ENCODE assay signal across 17 cellular contexts in genomic region chr21:46058339-46059145, GRCh38. TPM values are rescaled to one million over a fixed set of nuclear protein-coding genes. Genes with fewer than 3 reads are reported as not detected.
DNase-seq lines count a peak whose midpoint lies in the region; ATAC-seq and TF ChIP-seq lines count a peak whose summit lies in the region.
"Had no signal": no experiment of that assay in that cellular context is flagged by ENCODE, and none has a peak within 500 bp of the region (broad histone marks: within the 10 kb centered on the region; RNA-seq: fewer than 3 reads in every experiment).

No MANE protein-coding gene starts in this region.

- DNase-seq in HFFc6 (no peak), mesenchymal stem cell (no peak), stomach (peak; percentile 16), SW 1271 (lab: John Stamatoyannopoulos, UW) (no peak), MG63 (no peak)
- no peak for DNase-seq in activated CD4-positive, alpha-beta T cell treated with anti-CD3 and anti-CD28 coated beads for 1 hour
- DNase-seq: CD4-positive, alpha-beta memory T cell; hippocampal formation; NCI-H1417; NCI-H510A treated with DMSO at 0.1 percent for 48 hours; stimulated activated CD4-positive, alpha-beta T cell treated with anti-CD3 and anti-CD28 coated beads, Interleukin-4, amount 100 ng/mL, for 4 hours had no signal

- H2AFZ ChIP-seq in mesenchymal stem cell (ENCODE audit: low read depth, low read length): no peak overlapping the region

- peaks cover 39% of the 10 kb centered on the region for H3K36me3 Mint-ChIP-seq in HFFc6 (ENCODE audit: low read depth)
- H3K36me3 Mint-ChIP-seq in activated T-helper 17 cell treated with anti-CD3 and anti-CD28 coated beads, Interleukin-2, amount 50 U/mL, for 72 hours (ENCODE audit: low read depth): no peaks in the 10 kb centered on the region
- H3K36me3 Mint-ChIP-seq: brain; CD4-positive, alpha-beta memory T cell had no signal

- H3K9me3 Mint-ChIP-seq in HFFc6: peaks cover 36% of the 10 kb centered on the region
- H3K9me3 Mint-ChIP-seq in activated T-helper 17 cell treated with anti-CD3 and anti-CD28 coated beads, Interleukin-2, amount 50 U/mL, for 72 hours: no peaks in the 10 kb centered on the region

- H3K4me1 ChIP-seq in mesenchymal stem cell (ENCODE audit: control insufficient read depth, insufficient read depth, low read depth, low read length) (peaks cover 25% of the 10 kb centered on the region), stomach (peaks cover 11 to 42% (median 29%) of the 10 kb centered on the region in 4 donors)

- no peak overlapping the region for H3K23ac ChIP-seq in mesenchymal stem cell (ENCODE audit: low read length in 2 of 2)

- peak overlapping the region; percentile 96 for H3K27ac Mint-ChIP-seq in HFFc6
- no peak overlapping the region for H3K27ac Mint-ChIP-seq in activated T-helper 17 cell treated with anti-CD3 and anti-CD28 coated beads, Interleukin-2, amount 50 U/mL, for 72 hours
- H3K27ac Mint-ChIP-seq: progenitor cell of endocrine pancreas had no signal

- H4K8ac ChIP-seq in mesenchymal stem cell (ENCODE audit: low read length): no peak overlapping the region

- H3K9me3 ChIP-seq in mesenchymal stem cell (ENCODE audit: control insufficient read depth, low read length): peaks cover 9% of the 10 kb centered on the region
- H3K9me3 ChIP-seq in stomach: peaks cover 0 to 20% (median 7%) of the 10 kb centered on the region in 4 donors
- H3K9me3 ChIP-seq in MG63: peaks cover 21% of the 10 kb centered on the region

- H2BK12ac ChIP-seq in mesenchymal stem cell (ENCODE audit: low read length in 2 of 2): peak overlapping the region; percentile 95 to 96

- 93% methylated on average over 11 of the region's 11 CpGs for WGBS in mesenchymal stem cell
- WGBS in stomach, 5 donors: 81 to 94% (median 84%) methylated on average over 10 to 11 of the region's 11 CpGs

- TF ChIP-seq CTCF in HFFc6 (IDR thresholded peaks at IDR 0.05): no peak
- TF ChIP-seq CTCF in stomach (IDR thresholded peaks at IDR 0.05): no peak

- no peak for ATAC-seq in activated T-helper 17 cell treated with anti-CD3 and anti-CD28 coated beads, Interleukin-2, amount 50 U/mL, for 72 hours (replicated peaks)
- ATAC-seq in GM18502 (IDR thresholded peaks at IDR 0.05; ENCODE audit: poor library complexity, unreplicated experiment): no peak
- ATAC-seq: HCT116 had no signal

- peak overlapping the region; percentile 47 to 88 for H3K18ac ChIP-seq in mesenchymal stem cell (ENCODE audit: low read depth in 1 of 2, low read length in 2 of 2)

- TF ChIP-seq EP300 in stomach (IDR thresholded peaks at IDR 0.05): no peak

- peaks cover 2% of the 10 kb centered on the region; the same call in 1 of the 2 replicates for H3K27me3 Mint-ChIP-seq in HFFc6 (ENCODE audit: insufficient read depth)
- H3K27me3 Mint-ChIP-seq in activated T-helper 17 cell treated with anti-CD3 and anti-CD28 coated beads, Interleukin-2, amount 50 U/mL, for 72 hours: peaks cover 36% of the 10 kb centered on the region

- H3K4me3 Mint-ChIP-seq in HFFc6: no peak overlapping the region
- H3K4me3 Mint-ChIP-seq in activated T-helper 17 cell treated with anti-CD3 and anti-CD28 coated beads, Interleukin-2, amount 50 U/mL, for 72 hours: peak overlapping the region; percentile 10

- intact Hi-C loops in stomach (cut with DNase I; ENCODE audit: low total_unique reads): loop anchor here (10.0 kb wide), 1 partner anchor 64 kb away; no protein-coding TSS in a partner anchor

- H2BK15ac ChIP-seq in mesenchymal stem cell (ENCODE audit: low read depth, poor library complexity, severe bottlenecking): no peak overlapping the region

- H3K79me1 ChIP-seq in mesenchymal stem cell (replicated peaks; ENCODE audit: low read length, poor library complexity, severe bottlenecking): no peaks in the 10 kb centered on the region

- H3K9ac ChIP-seq in mesenchymal stem cell (ENCODE audit: low read length): no peak overlapping the region

- H3K4me3 ChIP-seq in mesenchymal stem cell (ENCODE audit: insufficient read depth in 1 of 2, low read depth in 1 of 2, low read length in 2 of 2): no peak overlapping the region
- H3K4me3 ChIP-seq in stomach: no peak overlapping the region
- H3K4me3 ChIP-seq in MG63: no peak overlapping the region
- H3K4me3 ChIP-seq: lung had no signal

- no peak for TF ChIP-seq POLR2A in stomach (IDR thresholded peaks at IDR 0.05)

- H3K27me3 ChIP-seq in mesenchymal stem cell (ENCODE audit: control insufficient read depth in 1 of 2, insufficient read depth in 1 of 2, low read length in 2 of 2) (no peaks in the 10 kb centered on the region), stomach (peaks cover 0 to 47% (median 7%) of the 10 kb centered on the region in 3 donors), MG63 (no peaks in the 10 kb centered on the region)

- H3K4me1 Mint-ChIP-seq in HFFc6 (ENCODE audit: low read depth): peaks cover 68% of the 10 kb centered on the region
- peaks cover 19% of the 10 kb centered on the region for H3K4me1 Mint-ChIP-seq in activated T-helper 17 cell treated with anti-CD3 and anti-CD28 coated beads, Interleukin-2, amount 50 U/mL, for 72 hours

- peak overlapping the region; percentile 18 to 47 for H3K4ac ChIP-seq in mesenchymal stem cell (ENCODE audit: low read depth in 1 of 2, low read length in 2 of 2)

- H3K27ac ChIP-seq in mesenchymal stem cell (ENCODE audit: low read length, poor library complexity, severe bottlenecking): no peak overlapping the region
- H3K27ac ChIP-seq in stomach: peak overlapping the region in 4 of 5 donors; percentile 87 to 95 (median 88)

- H2AK5ac ChIP-seq in mesenchymal stem cell (ENCODE audit: low read length, severe bottlenecking): no peak overlapping the region

- H2BK120ac ChIP-seq in mesenchymal stem cell (ENCODE audit: low read depth, low read length): no peak overlapping the region

- H3K36me3 ChIP-seq in mesenchymal stem cell (ENCODE audit: control insufficient read depth in 1 of 2, insufficient read depth in 2 of 2, low read depth in 1 of 2, low read length in 2 of 2): peaks cover 0 to 10% of the 10 kb centered on the region in 2 experiments
- no peaks in the 10 kb centered on the region for H3K36me3 ChIP-seq in stomach
- no peaks in the 10 kb centered on the region; the same call in 1 of the 2 replicates for H3K36me3 ChIP-seq in MG63

- H4K91ac ChIP-seq in mesenchymal stem cell (ENCODE audit: low read length): peak overlapping the region; percentile 98

- peak overlapping the region in 1 of 2 experiments; percentile 77 for H3K14ac ChIP-seq in mesenchymal stem cell (ENCODE audit: low read length in 2 of 2)

- H3K4me2 ChIP-seq in mesenchymal stem cell (ENCODE audit: low read length, poor library complexity, severe bottlenecking): no peak overlapping the region

- no peak overlapping the region for H2BK5ac ChIP-seq in mesenchymal stem cell (ENCODE audit: low read depth, low read length, poor library complexity, severe bottlenecking)

RNA-seq across cellular contexts. Expression of gene COL6A2, which starts 39.4 kb away (rescaled TPM):
- total RNA-seq in HFFc6 (2021; fragmentation: NEBNext Ultra II Directional; extraction: Animal tissue kit (Norgen Biotek cat#: 25700)): 100 to 1,000 TPM; 426 to 514 (median 467) TPM
- 10 to 100 TPM in 1 of 2 donors, 1 to 10 TPM in 1; 3.3 to 10.1 TPM for total RNA-seq in activated T-helper 17 cell treated with anti-CD3 and anti-CD28 coated beads, Interleukin-2, amount 50 U/mL, for 72 hours
- polyA plus RNA-seq in mesenchymal stem cell (2013, experiment 1 of 2): 1,409 TPM
- polyA plus RNA-seq in mesenchymal stem cell (2013, experiment 2 of 2): 1,389 TPM
- total RNA-seq in stomach: 1,000 to 10,000 TPM in 1 of 5 donors, 100 to 1,000 TPM in 4; 351 to 3,737 (median 491) TPM
- polyA plus RNA-seq in stomach: 100 to 1,000 TPM in 2 of 3 donors, 10 to 100 TPM in 1; 79.3 to 246 (median 113) TPM
- total RNA-seq in MG63 (2014; rRNA removed; shearing (Covaris generic); ENCODE audit: low replicate concordance): 949 and 1,198 TPM in 2 replicates

Comparison
In these comparisons a context has a peak if more than half of its experiments do, and no peak if none do; other contexts are left out.
1. RNA of gene COL6A2, which starts 39.4 kb away (total RNA-seq): 949 to 1,198 TPM in MG63, 351 to 3,737 TPM in stomach and 426 to 514 TPM in HFFc6; 3.3 to 10.1 TPM in activated T-helper 17 cell treated with anti-CD3 and anti-CD28 coated beads, Interleukin-2, amount 50 U/mL, for 72 hours; every median in the first group is over 10 times any median in the second.